In the genomic region with DNA sequence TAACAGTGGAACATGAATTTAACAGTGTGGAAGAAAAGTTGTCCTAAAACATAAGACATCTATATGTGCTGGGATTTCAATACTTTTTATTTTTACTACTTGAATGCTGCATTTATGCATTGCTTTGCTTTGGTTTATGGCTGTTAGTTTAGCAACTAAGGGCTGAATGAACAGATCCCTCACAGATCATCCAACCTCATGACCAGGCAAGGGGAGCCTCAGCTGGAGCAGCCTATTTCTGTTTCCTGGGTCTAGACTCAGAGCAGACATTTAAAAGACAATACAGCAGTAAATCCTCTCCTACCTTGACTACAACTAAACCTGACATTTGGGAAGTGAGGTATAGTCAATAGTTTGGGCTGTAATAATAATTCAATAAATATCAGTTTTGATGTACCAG, we compare ENCODE assay signal across 14 cellular contexts.
DNase-seq lines count a peak whose midpoint lies in the region; ATAC-seq and TF ChIP-seq lines count a peak whose summit lies in the region.
"Had no signal": no experiment of that assay in that cellular context is flagged by ENCODE, and none has a peak within 500 bp of the region (broad histone marks: within the 10 kb centered on the region; RNA-seq: fewer than 3 reads in every experiment).

No MANE protein-coding gene starts in this region.

- H3K4me1 Mint-ChIP-seq in activated T-cell treated with anti-CD3 and anti-CD28 coated beads, Interleukin-2, amount 50 U/mL, for 72 hours (ENCODE audit: low read depth): peaks cover 90% of the 10 kb centered on the region
- peaks cover 71% of the 10 kb centered on the region for H3K4me1 Mint-ChIP-seq in dendritic cell treated with granulocyte-macrophage colony-stimulating factor and Interleukin-4, amounts not matched to agents 40 ng/mL and 50 ng/mL, for 4 days (ENCODE audit: low read depth)
- peaks cover 38% of the 10 kb centered on the region for H3K4me1 Mint-ChIP-seq in mesothelial cell of epicardium
- H3K4me1 Mint-ChIP-seq in activated T-cell treated with anti-CD3 and anti-CD28 coated beads, Interleukin-2, amount 50 U/mL, for 24 hours (ENCODE audit: low read depth): peaks cover 79% of the 10 kb centered on the region

- H3K4me3 Mint-ChIP-seq in activated T-cell treated with anti-CD3 and anti-CD28 coated beads, Interleukin-2, amount 50 U/mL, for 72 hours: peak overlapping the region in 1 of 2 donors; percentile 43
- H3K4me3 Mint-ChIP-seq in dendritic cell treated with granulocyte-macrophage colony-stimulating factor and Interleukin-4, amounts not matched to agents 40 ng/mL and 50 ng/mL, for 4 days: no peak overlapping the region
- H3K4me3 Mint-ChIP-seq in mesothelial cell of epicardium: no peak overlapping the region
- H3K4me3 Mint-ChIP-seq in activated T-cell treated with anti-CD3 and anti-CD28 coated beads, Interleukin-2, amount 50 U/mL, for 24 hours: no peak overlapping the region
- H3K4me3 Mint-ChIP-seq: activated T-helper 1 cell treated with anti-CD3 and anti-CD28 coated beads, Interleukin-12 subunit alpha, Interleukin-12 subunit beta, Interleukin-2, Interleukin-4 antibody, amounts not matched to agents 30 ng/mL and 10 ng/mL and 1 ng/mL, durations not matched to agents 14 hours and 24 hours and 36 hours had no signal

- H3K27ac Mint-ChIP-seq in activated T-cell treated with anti-CD3 and anti-CD28 coated beads, Interleukin-2, amount 50 U/mL, for 72 hours: peak overlapping the region; percentile 83
- H3K27ac Mint-ChIP-seq in dendritic cell treated with granulocyte-macrophage colony-stimulating factor and Interleukin-4, amounts not matched to agents 40 ng/mL and 50 ng/mL, for 4 days: peak overlapping the region; percentile 100
- H3K27ac Mint-ChIP-seq in mesothelial cell of epicardium: peak overlapping the region; percentile 55
- H3K27ac Mint-ChIP-seq in activated T-cell treated with anti-CD3 and anti-CD28 coated beads, Interleukin-2, amount 50 U/mL, for 24 hours: no peak overlapping the region
- H3K27ac Mint-ChIP-seq: activated T-helper 1 cell treated with anti-CD3 and anti-CD28 coated beads, Interleukin-12 subunit alpha, Interleukin-12 subunit beta, Interleukin-2, Interleukin-4 antibody, amounts not matched to agents 30 ng/mL and 10 ng/mL and 1 ng/mL, durations not matched to agents 14 hours and 24 hours and 36 hours had no signal

- intact Hi-C loops in dendritic cell treated with granulocyte-macrophage colony-stimulating factor and Interleukin-4, amounts not matched to agents 40 ng/mL and 50 ng/mL, for 4 days (cut with micrococcal nuclease): no loop called here

- H3K4me3 ChIP-seq in tibial nerve: no peak overlapping the region

- TF ChIP-seq EP300 in tibial nerve (IDR thresholded peaks at IDR 0.05): no peak

- no peaks in the 10 kb centered on the region for H3K27me3 Mint-ChIP-seq in activated T-cell treated with anti-CD3 and anti-CD28 coated beads, Interleukin-2, amount 50 U/mL, for 72 hours (ENCODE audit: low read depth)
- H3K27me3 Mint-ChIP-seq in dendritic cell treated with granulocyte-macrophage colony-stimulating factor and Interleukin-4, amounts not matched to agents 40 ng/mL and 50 ng/mL, for 4 days: no peaks in the 10 kb centered on the region
- no peaks in the 10 kb centered on the region for H3K27me3 Mint-ChIP-seq in mesothelial cell of epicardium (ENCODE audit: low read depth)
- no peaks in the 10 kb centered on the region for H3K27me3 Mint-ChIP-seq in activated T-cell treated with anti-CD3 and anti-CD28 coated beads, Interleukin-2, amount 50 U/mL, for 24 hours

- peaks cover 18 to 19% of the 10 kb centered on the region in 2 donors for H3K9me3 Mint-ChIP-seq in activated T-cell treated with anti-CD3 and anti-CD28 coated beads, Interleukin-2, amount 50 U/mL, for 72 hours
- peaks cover 28% of the 10 kb centered on the region for H3K9me3 Mint-ChIP-seq in dendritic cell treated with granulocyte-macrophage colony-stimulating factor and Interleukin-4, amounts not matched to agents 40 ng/mL and 50 ng/mL, for 4 days
- H3K9me3 Mint-ChIP-seq in mesothelial cell of epicardium: peaks cover 37% of the 10 kb centered on the region
- H3K9me3 Mint-ChIP-seq in activated T-cell treated with anti-CD3 and anti-CD28 coated beads, Interleukin-2, amount 50 U/mL, for 24 hours: peaks cover 26% of the 10 kb centered on the region

- no peaks in the 10 kb centered on the region for H3K36me3 ChIP-seq in tibial nerve

- TF ChIP-seq CTCF in mesothelial cell of epicardium (IDR thresholded peaks at IDR 0.05; ENCODE audit: unreplicated experiment) (no peak), tibial nerve (IDR thresholded peaks at IDR 0.05) (no peak)

- peaks cover 0 to 14% (median 0%) of the 10 kb centered on the region in 4 donors for H3K9me3 ChIP-seq in tibial nerve

- H3K36me3 Mint-ChIP-seq in activated T-cell treated with anti-CD3 and anti-CD28 coated beads, Interleukin-2, amount 50 U/mL, for 72 hours (ENCODE audit: insufficient read depth in 2 of 2): peaks cover 30 to 47% of the 10 kb centered on the region in 2 donors
- H3K36me3 Mint-ChIP-seq in dendritic cell treated with granulocyte-macrophage colony-stimulating factor and Interleukin-4, amounts not matched to agents 40 ng/mL and 50 ng/mL, for 4 days (ENCODE audit: low read depth): peaks cover 12% of the 10 kb centered on the region
- peaks cover 22% of the 10 kb centered on the region for H3K36me3 Mint-ChIP-seq in mesothelial cell of epicardium
- H3K36me3 Mint-ChIP-seq in activated T-cell treated with anti-CD3 and anti-CD28 coated beads, Interleukin-2, amount 50 U/mL, for 24 hours (ENCODE audit: low read depth): peaks cover 65% of the 10 kb centered on the region

- DNase-seq in activated T-cell treated with anti-CD3 and anti-CD28 coated beads, Interleukin-2, amount 50 U/mL, for 72 hours: no peak
- DNase-seq in activated T-cell treated with anti-CD3 and anti-CD28 coated beads, Interleukin-2, amount 50 U/mL, for 1 hour: no peak
- no peak for DNase-seq in mesothelial cell of epicardium (ENCODE audit: low spot score in 2 of 2, unreplicated experiment in 2 of 2)
- no peak for DNase-seq in tibial nerve (ENCODE audit: low spot score in 2 of 2)
- no peak for DNase-seq in UCSD-AML1 (lab: John Stamatoyannopoulos, UW; ENCODE audit: unreplicated experiment)
- no peak for DNase-seq in activated T-cell treated with anti-CD3 and anti-CD28 coated beads, Interleukin-2, amount 50 U/mL, for 24 hours
- DNase-seq: activated CD4-positive, alpha-beta T cell treated with anti-CD3 and anti-CD28 coated beads for 4 hours; effector CD8-positive, alpha-beta T cell; GOT3; NCI-H1436 treated with DMSO at 0.1 percent for 48 hours; stimulated activated naive CD4-positive, alpha-beta T cell treated with Interleukin-2 at 50 U/mL for 16 hours had no signal

- no peak for ATAC-seq in activated T-cell treated with anti-CD3 and anti-CD28 coated beads, Interleukin-2, amount 50 U/mL, for 72 hours (replicated peaks in 1 of 2)
- no peak for ATAC-seq in GM21447 (IDR thresholded peaks at IDR 0.05; ENCODE audit: unreplicated experiment)

- H3K4me1 ChIP-seq in tibial nerve: peaks cover 0 to 52% (median 47%) of the 10 kb centered on the region in 4 donors

- TF ChIP-seq POLR2A in tibial nerve (IDR thresholded peaks at IDR 0.05): no peak

- no peaks in the 10 kb centered on the region for H3K27me3 ChIP-seq in tibial nerve

- peak overlapping the region; percentile 17 to 98 (median 70) for H3K27ac ChIP-seq in tibial nerve
